Comparison of ENCODE assay signal across 26 cellular contexts in genomic region chr11:17121981-17122380, GRCh38.
"Had no signal": no experiment of that assay in that cellular context is flagged by ENCODE, and none has a peak within 500 bp of the region (broad histone marks: within the 10 kb centered on the region; RNA-seq: fewer than 3 reads in every experiment).

No MANE protein-coding gene starts in this region.

- H2AFZ ChIP-seq: neural progenitor cell, parathyroid adenoma had no signal

- DNase-seq: natural killer cell; occipital lobe; ovary; posterior cingulate gyrus; psoas muscle; right cardiac atrium; right lobe of liver; sigmoid colon; small intestine; stimulated activated CD4-positive, alpha-beta T cell treated with anti-CD3 and anti-CD28 coated beads, Interleukin-15, amount 100 ng/mL, for 24 hours; stimulated activated CD4-positive, alpha-beta T cell treated with anti-CD3 and anti-CD28 coated beads, Interleukin-2, amount 100 ng/mL, for 24 hours; stimulated activated CD4-positive, alpha-beta T cell treated with anti-CD3 and anti-CD28 coated beads, Interleukin-2, amount 100 ng/mL, for 48 hours; stimulated activated CD4-positive, alpha-beta T cell treated with anti-CD3 and anti-CD28 coated beads, Interleukin-4, amount 100 ng/mL, for 24 hours; stimulated activated naive B cell treated with anti-CD40 and anti-IgM and Interleukin-4, amounts not matched to agents 10 μg/mL and 1 μg/mL and 100 μg/mL, for 72 hours; stimulated activated naive CD4-positive, alpha-beta T cell treated with Interleukin-2 at 50 U/mL for 16 hours; stomach; thyroid gland; trophoblast cell; upper lobe of left lung had no signal

- H3K4me2 ChIP-seq: neural progenitor cell had no signal

- ATAC-seq: natural killer cell; psoas muscle; right cardiac atrium; right lobe of liver; stimulated activated effector memory CD8-positive, alpha-beta T cell treated with anti-CD3 and anti-CD28 coated beads, Interleukin-12 subunit alpha, Interleukin-12 subunit beta, amount 100 ng/mL, for 72 hours; stimulated activated naive B cell treated with anti-CD40 and anti-IgM and Interleukin-4, amounts not matched to agents 10 μg/mL and 1 μg/mL and 100 μg/mL, for 72 hours had no signal

- H3K4me3 ChIP-seq: neural progenitor cell, ovary, psoas muscle, right lobe of liver, sigmoid colon, stomach, thoracic aorta, thyroid gland, tibial nerve, upper lobe of left lung, vagina had no signal

- H3K9me3 ChIP-seq: ovary, psoas muscle, right lobe of liver, sigmoid colon, stomach, thoracic aorta, thyroid gland, tibial nerve, upper lobe of left lung, vagina had no signal

- H3K27ac ChIP-seq: neural progenitor cell, ovary, parathyroid adenoma, psoas muscle, right lobe of liver, sigmoid colon, stomach, thoracic aorta, thyroid gland, tibial nerve, upper lobe of left lung, vagina had no signal

- H3K4me1 ChIP-seq: neural progenitor cell, parathyroid adenoma, psoas muscle, right lobe of liver, sigmoid colon, stomach, thyroid gland, tibial nerve, upper lobe of left lung, vagina had no signal

- H3K27me3 ChIP-seq: neural progenitor cell, ovary, right lobe of liver, sigmoid colon, stomach, thyroid gland, tibial nerve, upper lobe of left lung, vagina had no signal

- H3K9ac ChIP-seq: neural progenitor cell, parathyroid adenoma had no signal

- FAIRE-seq: urothelium cell line had no signal

- H3K36me3 ChIP-seq: ovary had no signal
